In the genomic region with DNA sequence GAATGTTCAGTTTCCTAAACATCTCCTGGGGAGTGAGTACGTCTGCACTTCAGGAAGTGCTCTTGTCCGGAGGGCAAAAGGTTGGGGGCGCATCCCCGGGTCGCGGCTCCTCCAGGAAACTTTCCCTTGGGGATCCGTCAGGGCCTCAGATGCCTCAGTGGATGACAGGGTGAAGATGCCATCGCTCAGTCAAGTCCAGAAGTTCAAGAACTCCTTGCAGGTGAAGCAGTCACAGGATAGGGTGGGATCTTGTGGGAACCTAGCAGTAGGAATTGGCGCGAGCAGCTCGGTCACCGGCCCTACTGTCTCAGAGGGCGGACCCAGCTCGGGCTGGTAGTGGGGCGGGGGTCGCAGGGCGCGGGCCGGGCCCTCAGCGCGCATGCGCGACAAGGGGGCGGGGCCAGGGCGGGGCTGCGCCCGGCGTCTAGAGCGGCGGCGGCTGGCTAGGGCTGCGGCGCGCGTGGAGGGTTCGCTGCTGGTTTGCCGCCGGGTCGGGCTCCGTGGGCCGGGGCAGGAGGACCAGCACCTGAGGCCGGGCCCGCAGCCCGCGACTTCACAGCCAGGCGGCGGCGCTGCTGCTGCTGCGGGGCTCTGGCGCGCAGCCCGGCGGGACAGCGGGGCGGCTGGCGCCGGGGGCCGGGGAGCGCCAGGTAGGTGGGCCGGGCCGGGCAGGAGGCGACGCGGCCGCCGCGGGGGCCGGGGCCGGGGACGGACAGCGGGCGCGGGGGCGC, we compare ENCODE assay signal across 8 cellular contexts. TPM values are rescaled to one million over a fixed set of nuclear protein-coding genes. Genes with fewer than 3 reads are reported as not detected.
DNase-seq lines count a peak whose midpoint lies in the region; ATAC-seq and TF ChIP-seq lines count a peak whose summit lies in the region.

TSS of gene INPP4A (plus strand) at position 423 of the 731 bp plus-strand sequence. CDS start 75,191 bp downstream, outside the sequence.

- H3K4me3 Mint-ChIP-seq in activated CD4-positive, alpha-beta T cell treated with anti-CD3 and anti-CD28 coated beads, Interleukin-2, amount 10 ng/mL, durations not matched to agents 24 days and 14 days, result peak within 1 kb of the TSS; percentile 89

- H3K27me3 Mint-ChIP-seq in activated CD4-positive, alpha-beta T cell treated with anti-CD3 and anti-CD28 coated beads, Interleukin-2, amount 10 ng/mL, durations not matched to agents 24 days and 14 days, result no peaks in the 10 kb centered on the region

- H3K9me3 ChIP-seq in left lung, result no peaks in the 10 kb centered on the region

- no peak for DNase-seq in AG09309 (ENCODE audit: low read depth)
- peak; percentile 39 to 85 for DNase-seq in NCI-H446 (lab: John Stamatoyannopoulos, UW)
- DNase-seq in activated CD4-positive, alpha-beta T cell treated with anti-CD3 and anti-CD28 coated beads, Interleukin-2, amount 10 ng/mL, durations not matched to agents 24 days and 14 days, result peak; percentile 93
- DNase-seq in dedifferentiated amniotic fluid mesenchymal stem cell (ENCODE audit: extremely low spot score), result peak; percentile 46
- DNase-seq in left lung, result peak; percentile 80 to 95
- peak; percentile 82 for DNase-seq in stimulated activated CD4-positive, alpha-beta T cell treated with anti-CD3 and anti-CD28 coated beads, Interleukin-4, amount 100 ng/mL, for 1 hour

- peak within 1 kb of the TSS; percentile 77 for H3K4me3 ChIP-seq in AG09309 (ENCODE audit: control insufficient read depth, low read depth, low read length)
- peak within 1 kb of the TSS; percentile 73 to 78 for H3K4me3 ChIP-seq in left lung

- H3K36me3 ChIP-seq in left lung, result no peaks in the 10 kb centered on the region

- peak within 1 kb of the TSS; percentile 91 for H3K27ac Mint-ChIP-seq in activated CD4-positive, alpha-beta T cell treated with anti-CD3 and anti-CD28 coated beads, Interleukin-2, amount 10 ng/mL, durations not matched to agents 24 days and 14 days

- peaks cover 0 to 26% of the 10 kb centered on the region in 2 donors for H3K4me1 ChIP-seq in left lung

- H3K9me3 Mint-ChIP-seq in activated CD4-positive, alpha-beta T cell treated with anti-CD3 and anti-CD28 coated beads, Interleukin-2, amount 10 ng/mL, durations not matched to agents 24 days and 14 days, result peaks cover 7% of the 10 kb centered on the region

- TF ChIP-seq CTCF in AG09309 (IDR thresholded peaks at IDR 0.05; ENCODE audit: control insufficient read depth, insufficient read depth, low read depth, low read length, missing control alignments) (no peak), left lung (IDR thresholded peaks at IDR 0.05) (no peak)

- H3K4me1 Mint-ChIP-seq in activated CD4-positive, alpha-beta T cell treated with anti-CD3 and anti-CD28 coated beads, Interleukin-2, amount 10 ng/mL, durations not matched to agents 24 days and 14 days, result peaks cover 37% of the 10 kb centered on the region

- H3K36me3 Mint-ChIP-seq in activated CD4-positive, alpha-beta T cell treated with anti-CD3 and anti-CD28 coated beads, Interleukin-2, amount 10 ng/mL, durations not matched to agents 24 days and 14 days (ENCODE audit: low read depth), result peaks cover 14% of the 10 kb centered on the region

- no peaks in the 10 kb centered on the region for H3K27me3 ChIP-seq in left lung

- H3K27ac ChIP-seq in left lung, result peak within 1 kb of the TSS; percentile 59 to 83

- intact Hi-C loops in activated CD4-positive, alpha-beta T cell treated with anti-CD3 and anti-CD28 coated beads, Interleukin-2, amount 10 ng/mL, durations not matched to agents 24 days and 14 days (cut with micrococcal nuclease), result loop anchor here (1.0 to 10.0 kb wide), 4 partner anchors 20 to 780 kb away; partner anchors contain the start of genes ACTR1B, C2orf92, LIPT1 and TSGA10
- intact Hi-C loops in left lung (cut with DNase I), result no loop called here

- ATAC-seq in GM18907 (IDR thresholded peaks at IDR 0.05; ENCODE audit: unreplicated experiment) (peak; percentile 83), HG03139 (IDR thresholded peaks at IDR 0.05; ENCODE audit: unreplicated experiment) (peak; percentile 63), left lung (peak; percentile 95)

RNA-seq across cellular contexts. Expression of gene INPP4A, which starts in this region (rescaled TPM):
- 40.2 and 45.0 TPM in 2 replicates for total RNA-seq in activated CD4-positive, alpha-beta T cell treated with anti-CD3 and anti-CD28 coated beads, Interleukin-2, amount 10 ng/mL, durations not matched to agents 24 days and 14 days
- 10 to 100 TPM; 27.7 to 34.2 TPM for total RNA-seq in left lung
